7 cellular contexts compared by ENCODE assay signal in genomic region chr6:79234150-79235022, GRCh38. TPM values are rescaled to one million over a fixed set of nuclear protein-coding genes. Genes with fewer than 3 reads are reported as not detected.
DNase-seq lines count a peak whose midpoint lies in the region; ATAC-seq and TF ChIP-seq lines count a peak whose summit lies in the region.

Gene HMGN3, minus strand, starts transcription at chr6:79234682.

- no peaks in the 10 kb centered on the region for H3K27me3 ChIP-seq in hepatocyte

- no peak for TF ChIP-seq CTCF in hepatocyte (IDR thresholded peaks at IDR 0.05; ENCODE audit: poor library complexity)

- no peaks in the 10 kb centered on the region for H4K20me1 ChIP-seq in hepatocyte (ENCODE audit: insufficient read depth, poor library complexity, severe bottlenecking)

- peak; percentile 92 for TF ChIP-seq POLR2A in GM18505 (IDR thresholded peaks at IDR 0.05; ENCODE audit: borderline replicate concordance, extremely low read depth, insufficient read depth, insufficient read length)

- H3K79me2 ChIP-seq in hepatocyte: peaks cover 38% of the 10 kb centered on the region

- peak within 1 kb of the TSS; percentile 77 for H3K4me2 ChIP-seq in hepatocyte

- no peaks in the 10 kb centered on the region for H3K36me3 ChIP-seq in hepatocyte (replicated peaks; ENCODE audit: insufficient read depth, low read depth)

- H3K9me3 ChIP-seq in hepatocyte (ENCODE audit: low read depth): no peaks in the 10 kb centered on the region

- no peaks in the 10 kb centered on the region for H3K9me2 ChIP-seq in hepatocyte (replicated peaks; ENCODE audit: insufficient read depth)

- DNase-seq in NCI-H1930 (lab: John Stamatoyannopoulos, UW) (peak; percentile 71 to 76), T1000 (lab: John Stamatoyannopoulos, UW) (peak; percentile 94), astrocyte of the hippocampus (ENCODE audit: low read depth, low spot score) (peak; percentile 98), hepatocyte (ENCODE audit: low spot score) (peak; percentile 96), renal cortical epithelial cell (ENCODE audit: low read depth) (peak; percentile 82)

- peak within 1 kb of the TSS; percentile 96 for H2AFZ ChIP-seq in hepatocyte

- H3K4me1 ChIP-seq in hepatocyte (ENCODE audit: insufficient read depth): peaks cover 7% of the 10 kb centered on the region

- peak within 1 kb of the TSS; percentile 99 for H3K4me3 ChIP-seq in hepatocyte

- ATAC-seq in GM18505 (IDR thresholded peaks at IDR 0.05; ENCODE audit: unreplicated experiment) (peak; percentile 94), HG02970 (IDR thresholded peaks at IDR 0.05; ENCODE audit: low FRiP score, unreplicated experiment) (peak; percentile 98)

- peak within 1 kb of the TSS; percentile 96 for H3K27ac ChIP-seq in hepatocyte

- WGBS in hepatocyte (ENCODE audit: low lambda C conversion rate, missing lambda C conversion rate): 5% methylated on average over 51 of the region's 51 CpGs

RNA-seq across cellular contexts. Expression of gene HMGN3, which starts in this region (rescaled TPM):
- total RNA-seq in hepatocyte: 129 and 146 TPM in 2 replicates
- 266 and 319 TPM in 2 replicates for polyA plus RNA-seq in hepatocyte
- total RNA-seq in renal cortical epithelial cell: 69.6 and 128 TPM in 2 replicates

Comparison
In these comparisons a context has a peak if more than half of its experiments do, and no peak if none do; other contexts are left out.
1. Peak in every context shown above with its lines: DNase-seq, ATAC-seq, H3K4me3 ChIP-seq and H3K27ac ChIP-seq.